ENCODE assay signal across 1 cellular context in the genomic region with DNA sequence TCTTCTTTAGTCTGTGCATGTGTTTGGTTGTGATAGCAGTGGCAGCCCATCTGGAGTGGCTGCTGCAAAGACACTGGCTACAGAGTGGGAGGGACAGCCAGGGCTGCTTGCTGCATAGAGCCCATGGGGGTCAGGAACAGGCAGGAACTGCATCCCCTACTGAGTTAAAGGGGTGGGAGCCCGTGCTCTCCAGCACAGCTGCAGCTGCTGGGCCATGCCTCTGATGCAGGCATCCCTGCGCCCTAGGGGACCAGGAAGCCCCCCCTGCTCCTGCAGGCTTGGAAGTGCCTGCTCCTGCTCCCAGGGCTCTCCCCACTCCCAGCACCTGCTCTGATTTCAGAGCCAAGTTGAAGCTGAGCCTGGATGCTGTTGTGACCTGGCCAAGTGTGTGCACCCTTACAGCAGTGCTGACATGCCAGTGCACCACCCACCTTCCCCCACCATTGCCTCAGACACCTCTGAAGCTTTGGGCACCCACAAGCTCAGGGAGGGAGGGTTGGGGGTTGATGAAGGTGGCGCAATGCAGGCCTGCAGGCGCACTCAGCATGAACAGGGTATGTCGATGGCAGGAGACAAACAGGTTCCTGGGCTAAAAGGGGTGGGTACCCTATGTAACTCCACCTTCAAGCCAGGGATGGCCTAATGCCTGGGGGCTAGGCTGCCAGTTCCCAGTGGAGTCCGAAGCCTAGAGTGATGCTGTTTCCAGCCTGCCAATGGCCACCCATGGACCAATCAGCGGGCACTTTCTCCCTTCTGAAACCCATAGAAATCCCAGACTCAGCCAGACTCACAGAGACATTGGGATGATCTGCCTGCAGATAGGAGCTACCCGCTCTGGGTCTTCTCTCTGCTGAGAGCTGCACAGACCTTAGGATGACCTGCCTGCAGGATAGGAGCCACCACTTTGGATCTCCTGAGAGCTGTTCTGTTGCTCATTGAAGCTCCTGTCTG.
TF ChIP-seq lines count a peak whose summit lies in the region.

No MANE protein-coding gene starts in this region.

TF ChIP-seq in WTC11, 78 proteins besides CTCF, POLR2A, EP300 and RAD21 (continued from another document):
- TF ChIP-seq PRDM15 (CRISPR knock-in tag; IDR thresholded peaks at IDR 0.05) (no peak), ETV6 (CRISPR knock-in tag; IDR thresholded peaks at IDR 0.05) (no peak), SMAD3 (CRISPR knock-in tag; IDR thresholded peaks at IDR 0.05; ENCODE audit: borderline replicate concordance) (no peak), ESRRA (CRISPR knock-in tag; IDR thresholded peaks at IDR 0.05; ENCODE audit: borderline replicate concordance) (no peak), RELA (CRISPR knock-in tag; IDR thresholded peaks at IDR 0.05; ENCODE audit: borderline replicate concordance) (no peak), ZNF512 (CRISPR knock-in tag; IDR thresholded peaks at IDR 0.05; ENCODE audit: borderline replicate concordance) (no peak), MLX (CRISPR knock-in tag; IDR thresholded peaks at IDR 0.05) (no peak), AR (CRISPR knock-in tag; IDR thresholded peaks at IDR 0.05) (no peak), TEAD4 (CRISPR knock-in tag; IDR thresholded peaks at IDR 0.05) (no peak), ZNF396 (CRISPR knock-in tag; IDR thresholded peaks at IDR 0.05; ENCODE audit: borderline replicate concordance) (no peak), MXD4 (CRISPR knock-in tag; IDR thresholded peaks at IDR 0.05; ENCODE audit: borderline replicate concordance) (no peak), FOXP1 (CRISPR knock-in tag; IDR thresholded peaks at IDR 0.05; ENCODE audit: borderline replicate concordance) (no peak)
